Comparison of ENCODE assay signal across 8 cellular contexts in genomic region chr2:105329197-105329554, GRCh38. TPM values are rescaled to one million over a fixed set of nuclear protein-coding genes. Genes with fewer than 3 reads are reported as not detected.
DNase-seq lines count a peak whose midpoint lies in the region; ATAC-seq and TF ChIP-seq lines count a peak whose summit lies in the region.

No MANE protein-coding gene starts in this region.

- no peak for TF ChIP-seq CTCF in GM23338 (conservative IDR thresholded peaks at IDR 0.05; ENCODE audit: low read depth in 2 of 2)
- TF ChIP-seq CTCF in endothelial cell (IDR thresholded peaks at IDR 0.05; ENCODE audit: unreplicated experiment), result no peak
- TF ChIP-seq CTCF in natural killer cell (IDR thresholded peaks at IDR 0.05), result no peak

- DNase-seq in GM23338 (ENCODE audit: low spot score), result no peak
- DNase-seq in SW480 (ENCODE audit: low spot score), result peak; percentile 23
- no peak for DNase-seq in endothelial cell (ENCODE audit: low spot score)
- DNase-seq in natural killer cell, result no peak
- DNase-seq in putamen (ENCODE audit: low spot score), result no peak

- no peaks in the 10 kb centered on the region for H3K9me3 Mint-ChIP-seq in GM23338
- H3K9me3 Mint-ChIP-seq in endothelial cell (ENCODE audit: unreplicated experiment), result no peaks in the 10 kb centered on the region
- H3K9me3 Mint-ChIP-seq in natural killer cell, result no peaks in the 10 kb centered on the region

- H3K4me2 ChIP-seq in BLaER1 treated with 17β-estradiol and CSF1 and Interleukin-3, amounts not matched to agents 10 nM and 100 nM, result peak overlapping the region; percentile 86 to 100 (median 94)
- peak overlapping the region; percentile 78 for H3K4me2 ChIP-seq in GM23338

- H2AFZ ChIP-seq in GM23338, result peak overlapping the region; percentile 92; the same call in 1 of the 2 replicates

- H3K27me3 Mint-ChIP-seq in GM23338 (ENCODE audit: insufficient read depth, low read depth, poor library complexity), result peaks cover 10% of the 10 kb centered on the region
- H3K27me3 Mint-ChIP-seq in endothelial cell (ENCODE audit: unreplicated experiment), result peaks cover 9% of the 10 kb centered on the region
- no peaks in the 10 kb centered on the region for H3K27me3 Mint-ChIP-seq in natural killer cell (ENCODE audit: low read depth in 2 of 2)

- H3F3A ChIP-seq in GM23338 (replicated peaks; ENCODE audit: low read depth), result no peaks in the 10 kb centered on the region

- ATAC-seq in GM23338 (no peak), natural killer cell (peak; percentile 6 to 22 (median 14)), HG02623 (IDR thresholded peaks at IDR 0.05; ENCODE audit: unreplicated experiment) (no peak), HG03521 (IDR thresholded peaks at IDR 0.05; ENCODE audit: unreplicated experiment) (no peak)

- H3K36me3 Mint-ChIP-seq in GM23338 (ENCODE audit: low read depth), result peaks cover 8% of the 10 kb centered on the region; the same call in 2 of the 3 replicates
- no peaks in the 10 kb centered on the region for H3K36me3 Mint-ChIP-seq in endothelial cell (ENCODE audit: low read depth, unreplicated experiment)
- H3K36me3 Mint-ChIP-seq in natural killer cell, result no peaks in the 10 kb centered on the region

- H3K4me1 ChIP-seq in BLaER1 treated with 17β-estradiol and CSF1 and Interleukin-3, amounts not matched to agents 10 nM and 100 nM, result peaks cover 39 to 46% (median 43%) of the 10 kb centered on the region in 10 experiments
- peaks cover 12% of the 10 kb centered on the region for H3K4me1 ChIP-seq in GM23338 (ENCODE audit: insufficient read depth)

- H3K4me1 Mint-ChIP-seq in GM23338, result peaks cover 27% of the 10 kb centered on the region
- peaks cover 30% of the 10 kb centered on the region for H3K4me1 Mint-ChIP-seq in endothelial cell (ENCODE audit: unreplicated experiment)
- H3K4me1 Mint-ChIP-seq in natural killer cell, result peaks cover 47 to 51% of the 10 kb centered on the region in 2 donors

- peak overlapping the region; percentile 80 to 99 (median 97); a peak in 21 of 22 replicates for H3K27ac ChIP-seq in BLaER1 treated with 17β-estradiol and CSF1 and Interleukin-3, amounts not matched to agents 10 nM and 100 nM
- H3K27ac ChIP-seq in GM23338 (ENCODE audit: low read depth), result no peak overlapping the region

- H3K4me3 Mint-ChIP-seq in GM23338 (peak overlapping the region; percentile 95), endothelial cell (ENCODE audit: unreplicated experiment) (peak overlapping the region; percentile 97), natural killer cell (peak overlapping the region; percentile 76)

- H4K20me1 ChIP-seq in BLaER1 treated with 17β-estradiol and CSF1 and Interleukin-3, amounts not matched to agents 10 nM and 100 nM, result peaks cover 0 to 45% (median 27%) of the 10 kb centered on the region in 11 experiments; a peak in 15 of 22 replicates
- H4K20me1 ChIP-seq in GM23338 (replicated peaks; ENCODE audit: insufficient read depth), result no peaks in the 10 kb centered on the region; the same call in 1 of the 2 replicates

- peaks cover 48% of the 10 kb centered on the region for H3K79me2 ChIP-seq in GM23338 (replicated peaks; ENCODE audit: insufficient read depth)

- intact Hi-C loops in natural killer cell (cut with micrococcal nuclease), result no loop called here

- peaks cover 8 to 24% (median 15%) of the 10 kb centered on the region in 11 experiments; a peak in 20 of 22 replicates for H3K36me3 ChIP-seq in BLaER1 treated with 17β-estradiol and CSF1 and Interleukin-3, amounts not matched to agents 10 nM and 100 nM
- no peaks in the 10 kb centered on the region for H3K36me3 ChIP-seq in GM23338 (ENCODE audit: insufficient read depth)

- H3K9me3 ChIP-seq in BLaER1 treated with 17β-estradiol and CSF1 and Interleukin-3, amounts not matched to agents 10 nM and 100 nM (replicated peaks in 1 of 11), result no peaks in the 10 kb centered on the region

- peak overlapping the region; percentile 79 to 99 (median 94) for H3K9ac ChIP-seq in BLaER1 treated with 17β-estradiol and CSF1 and Interleukin-3, amounts not matched to agents 10 nM and 100 nM

- H3K27me3 ChIP-seq in BLaER1 treated with 17β-estradiol and CSF1 and Interleukin-3, amounts not matched to agents 10 nM and 100 nM, result no peaks in the 10 kb centered on the region
- peaks cover 14% of the 10 kb centered on the region for H3K27me3 ChIP-seq in GM23338 (ENCODE audit: insufficient read depth)

- H3K4me3 ChIP-seq in BLaER1 treated with 17β-estradiol and CSF1 and Interleukin-3, amounts not matched to agents 10 nM and 100 nM, result peak overlapping the region; percentile 63 to 84 (median 73)
- H3K4me3 ChIP-seq in GM23338, result peak overlapping the region; percentile 61

- H3K27ac Mint-ChIP-seq in GM23338 (peak overlapping the region; percentile 94), endothelial cell (ENCODE audit: unreplicated experiment) (peak overlapping the region; percentile 72), natural killer cell (peak overlapping the region; percentile 85 to 95)

- no peaks in the 10 kb centered on the region for H3K9me2 ChIP-seq in GM23338 (ENCODE audit: insufficient read depth)

TF ChIP-seq in GM23338, 12 proteins besides CTCF, POLR2A, EP300 and RAD21 (continues in another document):
- TF ChIP-seq STAT1 (IDR thresholded peaks at IDR 0.05; ENCODE audit: unreplicated experiment), result no peak
- TF ChIP-seq JUNB (IDR thresholded peaks at IDR 0.05; ENCODE audit: unreplicated experiment), result no peak
- no peak for TF ChIP-seq ZNF114 (CRISPR knock-in tag; IDR thresholded peaks at IDR 0.05)
- no peak for TF ChIP-seq ZNF331 (CRISPR knock-in tag; IDR thresholded peaks at IDR 0.05; ENCODE audit: low read depth)
- no peak for TF ChIP-seq EZH2phosphoT487 (IDR thresholded peaks at IDR 0.05; ENCODE audit: unreplicated experiment)
- no peak for TF ChIP-seq ETS1 (IDR thresholded peaks at IDR 0.05)
- TF ChIP-seq NANOG (IDR thresholded peaks at IDR 0.05; ENCODE audit: borderline replicate concordance), result no peak
- no peak for TF ChIP-seq EZH2 (IDR thresholded peaks at IDR 0.05; ENCODE audit: low read depth, unreplicated experiment)
- no peak; the same call in 1 of the 2 replicates for TF ChIP-seq POLR2AphosphoS5 (IDR thresholded peaks at IDR 0.05; ENCODE audit: low read depth)
- no peak for TF ChIP-seq CREB1 (CRISPR knock-in tag; IDR thresholded peaks at IDR 0.05; ENCODE audit: low read depth)
- no peak for TF ChIP-seq REST (IDR thresholded peaks at IDR 0.05; ENCODE audit: unreplicated experiment)

RNA-seq across cellular contexts. Expression of gene TGFBRAP1, which starts 0.4 kb away (rescaled TPM):
- total RNA-seq in GM23338 (2014; rRNA removed; shearing (Covaris generic)), result 21.2 and 23.5 TPM in 2 replicates
- polyA plus RNA-seq in GM23338 (2016; fragmentation: Nextera tagmentation; extraction: Ambion mirVana), result 6.3 and 8.2 TPM in 2 replicates
- 18.8 TPM for total RNA-seq in endothelial cell (ENCODE audit: unreplicated experiment)
- 10 to 100 TPM; 22.7 to 31.8 (median 27.7) TPM for total RNA-seq in natural killer cell

RNA-seq across cellular contexts. Expression of gene C2orf49, which starts 8.2 kb away (rescaled TPM):
- 19.6 and 26.0 TPM in 2 replicates for total RNA-seq in GM23338 (2014; rRNA removed; shearing (Covaris generic))
- 33.8 and 34.7 TPM in 2 replicates for polyA plus RNA-seq in GM23338 (2016; fragmentation: Nextera tagmentation; extraction: Ambion mirVana)
- total RNA-seq in endothelial cell (ENCODE audit: unreplicated experiment), result 15.8 TPM
- 10 to 100 TPM; 19.4 to 23.5 (median 23.2) TPM for total RNA-seq in natural killer cell

Comparison
In these comparisons a context has a peak if more than half of its experiments do, and no peak if none do; other contexts are left out.
1. ATAC-seq: peak in natural killer cell (3 of 3); none in GM23338 (single experiment), HG02623 (single experiment) and HG03521 (single experiment).
2. Peak in every context shown above with its lines, with median percentiles within 50 percentile points of each other: H3K27ac Mint-ChIP-seq and H3K4me3 Mint-ChIP-seq.